1 cellular context compared by ENCODE assay signal in the genomic region with DNA sequence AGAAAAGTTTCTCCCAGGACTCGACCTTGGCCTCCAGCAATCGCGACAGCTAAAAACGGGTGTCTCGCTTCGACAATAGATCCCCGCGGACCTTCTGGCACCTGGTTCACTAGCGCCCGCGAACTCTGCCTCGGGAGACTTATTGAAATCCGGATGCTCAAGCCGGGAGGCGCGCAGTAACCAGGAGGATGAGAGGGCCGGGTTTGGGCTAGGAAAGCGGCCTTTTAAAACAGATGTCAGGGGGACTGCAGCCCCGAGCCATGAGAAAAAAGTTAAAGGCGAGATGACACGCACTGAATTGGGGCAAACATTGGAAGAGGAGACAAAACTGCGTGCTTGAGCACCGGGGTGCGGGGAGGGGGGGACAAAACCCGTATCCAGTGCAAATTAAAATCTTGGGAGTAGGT.
TF ChIP-seq lines count a peak whose summit lies in the region.

No MANE protein-coding gene starts in this region.

TF ChIP-seq in H1, 55 proteins besides CTCF, POLR2A, EP300 and RAD21 (continued from another document):
- TF ChIP-seq SIX5 (IDR thresholded peaks at IDR 0.05; ENCODE audit: low read depth, low read length) (no peak), SP2 (IDR thresholded peaks at IDR 0.05; ENCODE audit: low read length) (no peak), POLR2AphosphoS5 (IDR thresholded peaks at IDR 0.05; ENCODE audit: low read depth, low read length) (no peak), POU5F1 (IDR thresholded peaks at IDR 0.05; ENCODE audit: low read depth, low read length) (no peak), ASH2L (IDR thresholded peaks at IDR 0.05; ENCODE audit: low read length) (no peak), CEBPB (IDR thresholded peaks at IDR 0.05; ENCODE audit: low read depth, low read length) (no peak), TCF12 (IDR thresholded peaks at IDR 0.05; ENCODE audit: low read depth, low read length) (no peak), SP1 (IDR thresholded peaks at IDR 0.05; ENCODE audit: low read depth, low read length) (no peak), EZH2 (IDR thresholded peaks at IDR 0.05; ENCODE audit: low read depth, low read length, severe bottlenecking) (no peak)
